Comparison of ENCODE assay signal across 24 cellular contexts in the genomic region with DNA sequence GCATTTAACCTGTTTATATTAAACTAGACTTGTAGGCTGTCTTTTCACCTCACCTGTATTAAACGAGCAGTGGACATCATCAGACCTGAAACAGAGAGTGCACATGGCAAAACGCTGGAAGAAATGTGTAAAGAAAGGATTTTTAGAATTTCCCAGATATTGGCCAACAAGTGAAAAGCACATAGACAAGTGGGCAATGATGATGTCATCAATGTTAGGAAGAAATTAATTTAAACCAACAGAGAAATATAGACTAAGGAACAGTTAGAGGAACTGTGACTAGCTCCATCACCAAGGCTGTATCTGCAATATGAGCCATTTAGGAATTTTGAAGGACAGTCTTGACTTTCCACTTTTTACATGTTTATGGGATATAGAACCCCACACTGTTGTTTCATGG.
DNase-seq lines count a peak whose midpoint lies in the region; ATAC-seq, FAIRE-seq and TF ChIP-seq lines count a peak whose summit lies in the region.
"Had no signal": no experiment of that assay in that cellular context is flagged by ENCODE, and none has a peak within 500 bp of the region (broad histone marks: within the 10 kb centered on the region; RNA-seq: fewer than 3 reads in every experiment).

No MANE protein-coding gene starts in this region.

- no peaks in the 10 kb centered on the region for H3K27me3 ChIP-seq in GM12878 (replicated peaks in 1 of 2; ENCODE audit: control insufficient read depth in 2 of 2, insufficient read depth in 2 of 2, low read length in 1 of 2)
- H3K27me3 ChIP-seq: BLaER1 treated with 17β-estradiol and CSF1 and Interleukin-3, amounts not matched to agents 10 nM and 100 nM had no signal

- no peak for TF ChIP-seq RAD21 in GM12878 (IDR thresholded peaks at IDR 0.05; ENCODE audit: insufficient read depth, low read depth, low read length)

- H4K20me1 ChIP-seq in GM12878 (ENCODE audit: control insufficient read depth, insufficient read depth): no peaks in the 10 kb centered on the region

- peaks cover 0 to 2% of the 10 kb centered on the region in 2 donors for H3K36me3 Mint-ChIP-seq in activated T-cell treated with anti-CD3 and anti-CD28 coated beads, Interleukin-2, amount 50 U/mL, for 72 hours (ENCODE audit: insufficient read depth in 2 of 2)
- peaks cover 7% of the 10 kb centered on the region for H3K36me3 Mint-ChIP-seq in memory B cell

- H3K27me3 Mint-ChIP-seq in activated T-cell treated with anti-CD3 and anti-CD28 coated beads, Interleukin-2, amount 50 U/mL, for 72 hours (ENCODE audit: low read depth): no peaks in the 10 kb centered on the region
- no peaks in the 10 kb centered on the region for H3K27me3 Mint-ChIP-seq in memory B cell
- H3K27me3 Mint-ChIP-seq: B cell; CD4-positive, alpha-beta T cell had no signal

- H3K36me3 ChIP-seq in HEK293 (ENCODE audit: control insufficient read depth in 2 of 2, insufficient read depth in 1 of 2, low read length in 2 of 2): no peaks in the 10 kb centered on the region; a peak in 1 of 3 replicates
- H3K36me3 ChIP-seq in GM12878 (ENCODE audit: control insufficient read depth in 2 of 2, insufficient read depth in 2 of 2, low read length in 1 of 2): peaks cover 0 to 2% of the 10 kb centered on the region in 2 experiments; a peak in 2 of 4 replicates

- WGBS in GM12878 (ENCODE audit: insufficient coverage, insufficient replicate concordance, low lambda C conversion rate, missing lambda C conversion rate): 76% methylated on average over 2 of the region's 2 CpGs

- FAIRE-seq in GM12878 (lab: Jason Lieb, UNC): no peak
- FAIRE-seq: A549, D721Med, G401.6, GM12892, GM18507, GM19239 had no signal

- no peak overlapping the region for H2AFZ ChIP-seq in GM12878 (ENCODE audit: control insufficient read depth, low read depth, low read length)

- RAD21 ChIA-PET in GM12878 (lab: Charles Lee; ENCODE audit: unreplicated experiment): no interaction called here

- no peaks in the 10 kb centered on the region for H3K4me1 Mint-ChIP-seq in activated T-cell treated with anti-CD3 and anti-CD28 coated beads, Interleukin-2, amount 50 U/mL, for 72 hours (ENCODE audit: low read depth)
- H3K4me1 Mint-ChIP-seq in memory B cell: peaks cover 6% of the 10 kb centered on the region
- H3K4me1 Mint-ChIP-seq: B cell had no signal

- H3K4me3 Mint-ChIP-seq in activated T-cell treated with anti-CD3 and anti-CD28 coated beads, Interleukin-2, amount 50 U/mL, for 72 hours: no peak overlapping the region
- H3K4me3 Mint-ChIP-seq in memory B cell: no peak overlapping the region
- H3K4me3 Mint-ChIP-seq: B cell; CD4-positive, alpha-beta T cell; CD8-positive, alpha-beta T cell had no signal

- H3K4me2 ChIP-seq in GM12878 (ENCODE audit: control insufficient read depth, insufficient read depth): no peak overlapping the region
- H3K4me2 ChIP-seq: A549 had no signal

- POLR2A ChIA-PET in HEK293 (lab: Yijun Ruan, JAX): no interaction called here
- POLR2A ChIA-PET in GM12878 (lab: Charles Lee): interaction anchor here (0.5 kb wide), 1 partner anchor 69 kb away, joined by 3 read pairs; no protein-coding TSS in a partner anchor

- TF ChIP-seq EP300 in GM12878 (IDR thresholded peaks at IDR 0.05; ENCODE audit: borderline replicate concordance in 1 of 2, control insufficient read depth in 1 of 2, low read depth in 2 of 2, low read length in 2 of 2): no peak

- H3K9me3 ChIP-seq in HEK293 (ENCODE audit: control insufficient read depth, insufficient read depth, low read depth, low read length) (no peaks in the 10 kb centered on the region), GM12878 (replicated peaks; ENCODE audit: control insufficient read depth, insufficient read depth, low read length) (no peaks in the 10 kb centered on the region)
- H3K9me3 ChIP-seq: A549; BLaER1 treated with 17β-estradiol and CSF1 and Interleukin-3, amounts not matched to agents 10 nM and 100 nM; Caco-2 had no signal

- H3K9ac ChIP-seq in GM12878 (ENCODE audit: control insufficient read depth, insufficient read depth, low read length): no peak overlapping the region
- H3K9ac ChIP-seq: BLaER1 treated with 17β-estradiol and CSF1 and Interleukin-3, amounts not matched to agents 10 nM and 100 nM had no signal

- H3K4me3 ChIP-seq in HEK293 (ENCODE audit: low read depth, low read length) (no peak overlapping the region), GM12878 (no peak overlapping the region)
- H3K4me3 ChIP-seq: A549; BLaER1 treated with 17β-estradiol and CSF1 and Interleukin-3, amounts not matched to agents 10 nM and 100 nM had no signal

- CTCF ChIA-PET in HEK293 (lab: Yijun Ruan, JAX) (interaction anchor here (0.7 to 0.9 kb wide), 2 partner anchors 12 to 283 kb away, joined by 3 read pairs; no protein-coding TSS in a partner anchor), GM12878 (lab: Yijun Ruan, JAX) (no interaction called here)

- SMC1A ChIA-PET in GM12878 (lab: Charles Lee; ENCODE audit: uncharacterized antibody, unreplicated experiment): interaction anchor here (0.7 to 1.4 kb wide), 3 partner anchors 13 to 174 kb away, joined by 3 to 4 read pairs (median 3); no protein-coding TSS in a partner anchor

- H3K4me1 ChIP-seq in HEK293 (ENCODE audit: control insufficient read depth, insufficient read depth, low read length): 0 out of 2 replicates have a peak, but pooled peaks cover 2% of the 10 kb centered on the region
- no peaks in the 10 kb centered on the region for H3K4me1 ChIP-seq in GM12878 (ENCODE audit: control insufficient read depth, insufficient read depth, low read length)

- peak overlapping the region; percentile 42 for H3K27ac Mint-ChIP-seq in activated T-cell treated with anti-CD3 and anti-CD28 coated beads, Interleukin-2, amount 50 U/mL, for 72 hours
- H3K27ac Mint-ChIP-seq in memory B cell: peak overlapping the region; percentile 52
- H3K27ac Mint-ChIP-seq: B cell; CD4-positive, alpha-beta T cell; CD8-positive, alpha-beta T cell had no signal

- in situ Hi-C loops in GM12878 (cut with MboI): no loop called here

- no peak for DNase-seq in activated T-cell treated with anti-CD3 and anti-CD28 coated beads, Interleukin-2, amount 50 U/mL, for 72 hours
- DNase-seq in activated T-cell treated with anti-CD3 and anti-CD28 coated beads for 4 hours (no peak), GM12878 (ENCODE audit: low read depth, low spot score) (no peak), memory B cell (ENCODE audit: low spot score in 2 of 2) (no peak), cerebellum (ENCODE audit: low spot score) (no peak)
- DNase-seq in activated CD4-positive, alpha-beta T cell treated with anti-CD3 and anti-CD28 coated beads, Interleukin-2, amount 50 U/mL, for 4 hours: no peak
- DNase-seq: AML-193; Caco-2; Calu3; CD4-positive, alpha-beta T cell; CD8-positive, alpha-beta T cell; DMS79 treated with DMSO at 0.1 percent for 48 hours; GF-D8 had no signal

- intact Hi-C loops in GM12878 (cut with micrococcal nuclease; ENCODE audit: unreplicated experiment): no loop called here

- no peaks in the 10 kb centered on the region for H3K9me3 Mint-ChIP-seq in activated T-cell treated with anti-CD3 and anti-CD28 coated beads, Interleukin-2, amount 50 U/mL, for 72 hours
- no peaks in the 10 kb centered on the region for H3K9me3 Mint-ChIP-seq in memory B cell
- H3K9me3 Mint-ChIP-seq: CD4-positive, alpha-beta T cell; CD8-positive, alpha-beta T cell had no signal

- no peak for ATAC-seq in activated T-cell treated with anti-CD3 and anti-CD28 coated beads, Interleukin-2, amount 50 U/mL, for 72 hours (replicated peaks in 1 of 2)
- no peak for ATAC-seq in GM12878
- ATAC-seq in memory B cell (ENCODE audit: low read depth): no peak
- ATAC-seq: A549; CD8-positive, alpha-beta T cell had no signal

- TF ChIP-seq CTCF in HEK293 (tag by site-specific recombination; IDR thresholded peaks at IDR 0.05) (no peak), GM12878 (IDR thresholded peaks at IDR 0.05 in 2 of 3, conservative IDR thresholded peaks at IDR 0.05 in 1 of 3; ENCODE audit: control insufficient read depth in 2 of 3, extremely low read depth in 1 of 3, insufficient read depth in 1 of 3, low read depth in 3 of 3, low read length in 3 of 3) (no peak)

- BruUV-seq in GM12878 (replicated peaks; lab: Mats Ljungman, UMichigan): no TSS peak

- no peak for TF ChIP-seq POLR2A in GM12878 (IDR thresholded peaks at IDR 0.05; ENCODE audit: low read depth, low read length)

- H3K27ac ChIP-seq in HEK293 (ENCODE audit: extremely low read depth, low read depth, low read length) (no peak overlapping the region), GM12878 (ENCODE audit: control insufficient read depth, insufficient read depth) (no peak overlapping the region)
- H3K27ac ChIP-seq: 22Rv1; A549; BLaER1 treated with 17β-estradiol and CSF1 and Interleukin-3, amounts not matched to agents 10 nM and 100 nM; C4-2B had no signal

- no peaks in the 10 kb centered on the region for H3K79me2 ChIP-seq in GM12878 (ENCODE audit: control insufficient read depth, insufficient read depth, low read length)

TF ChIP-seq in HEK293, 187 proteins besides CTCF, POLR2A, EP300 and RAD21 (continues in another document):
- TF ChIP-seq, protein P1, sequence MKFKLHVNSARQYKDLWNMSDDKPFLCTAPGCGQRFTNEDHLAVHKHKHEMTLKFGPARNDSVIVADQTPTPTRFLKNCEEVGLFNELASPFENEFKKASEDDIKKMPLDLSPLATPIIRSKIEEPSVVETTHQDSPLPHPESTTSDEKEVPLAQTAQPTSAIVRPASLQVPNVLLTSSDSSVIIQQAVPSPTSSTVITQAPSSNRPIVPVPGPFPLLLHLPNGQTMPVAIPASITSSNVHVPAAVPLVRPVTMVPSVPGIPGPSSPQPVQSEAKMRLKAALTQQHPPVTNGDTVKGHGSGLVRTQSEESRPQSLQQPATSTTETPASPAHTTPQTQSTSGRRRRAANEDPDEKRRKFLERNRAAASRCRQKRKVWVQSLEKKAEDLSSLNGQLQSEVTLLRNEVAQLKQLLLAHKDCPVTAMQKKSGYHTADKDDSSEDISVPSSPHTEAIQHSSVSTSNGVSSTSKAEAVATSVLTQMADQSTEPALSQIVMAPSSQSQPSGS (tag by site-specific recombination; IDR thresholded peaks at IDR 0.05; ENCODE audit: low read depth): peak; percentile 85

TF ChIP-seq in GM12878, 131 proteins besides CTCF, POLR2A, EP300 and RAD21:
- TF ChIP-seq KAT2A (conservative IDR thresholded peaks at IDR 0.05; ENCODE audit: control insufficient read depth, low read depth, low read length) (no peak), ATF7 (IDR thresholded peaks at IDR 0.05; ENCODE audit: low read depth) (peak; percentile 55; the same call in 1 of the 2 replicates)
